In genomic region chr16:68656771-68657170, GRCh38 we compare ENCODE assay signal across 21 cellular contexts. TPM values are rescaled to one million over a fixed set of nuclear protein-coding genes. Genes with fewer than 3 reads are reported as not detected.
DNase-seq lines count a peak whose midpoint lies in the region; ATAC-seq and TF ChIP-seq lines count a peak whose summit lies in the region.
"Had no signal": no experiment of that assay in that cellular context is flagged by ENCODE, and none has a peak within 500 bp of the region (broad histone marks: within the 10 kb centered on the region; RNA-seq: fewer than 3 reads in every experiment).

No MANE protein-coding gene starts in this region.

- no peaks in the 10 kb centered on the region for H3K9me2 ChIP-seq in PC-3 (replicated peaks; ENCODE audit: low read length)

- H3K4me2 ChIP-seq in PC-3 (ENCODE audit: low read length) = no peak overlapping the region
- H3K4me2 ChIP-seq in mesendoderm (ENCODE audit: low read length) = no peak overlapping the region
- H3K4me2 ChIP-seq: A549, BLaER1 had no signal

- peaks cover 11% of the 10 kb centered on the region for H3F3A ChIP-seq in PC-3 (ENCODE audit: low read length, unreplicated experiment)

- TF ChIP-seq CTCF in PC-3 (conservative IDR thresholded peaks at IDR 0.05; ENCODE audit: low read depth, low read length) = no peak

- H3K36me3 ChIP-seq in PC-3 (ENCODE audit: low read depth, low read length) = no peaks in the 10 kb centered on the region; the same call in 1 of the 2 replicates
- no peaks in the 10 kb centered on the region for H3K36me3 ChIP-seq in ectodermal cell (ENCODE audit: control insufficient read depth, insufficient read depth, low read length)
- no peaks in the 10 kb centered on the region for H3K36me3 ChIP-seq in mesendoderm (ENCODE audit: control insufficient read depth, insufficient read depth, low read length)
- H3K36me3 ChIP-seq: BLaER1, HAP-1 had no signal

- H3K18ac ChIP-seq in mesendoderm (ENCODE audit: low read length) = no peak overlapping the region

- peak overlapping the region; percentile 80 for H3K23ac ChIP-seq in mesendoderm (ENCODE audit: low read length)

- no peak for ATAC-seq in PC-3
- no peak for ATAC-seq in GM21360 (IDR thresholded peaks at IDR 0.05; ENCODE audit: unreplicated experiment)
- ATAC-seq in HG03108 (IDR thresholded peaks at IDR 0.05; ENCODE audit: unreplicated experiment) = no peak
- ATAC-seq in GM21825 (IDR thresholded peaks at IDR 0.05; ENCODE audit: unreplicated experiment) = no peak
- ATAC-seq: A549; CD8-positive, alpha-beta T cell; GM12878 had no signal

- H3K4me1 ChIP-seq in PC-3 (ENCODE audit: insufficient read depth, low read length) (peaks cover 45% of the 10 kb centered on the region), ectodermal cell (ENCODE audit: control insufficient read depth, insufficient read depth, low read length) (peaks cover 13% of the 10 kb centered on the region), mesendoderm (ENCODE audit: control insufficient read depth, low read depth, low read length) (no peaks in the 10 kb centered on the region)
- H3K4me1 ChIP-seq: BLaER1 had no signal

- CTCF ChIA-PET in PC-3 (lab: Charles Lee) = interaction anchor here (0.6 kb wide), 1 partner anchor 41 kb away, joined by 7 read pairs; no protein-coding TSS in a partner anchor

- H4K20me1 ChIP-seq in PC-3 (ENCODE audit: low read length) = no peaks in the 10 kb centered on the region
- H4K20me1 ChIP-seq: BLaER1 had no signal

- POLR2A ChIA-PET in PC-3 (lab: Charles Lee; ENCODE audit: unreplicated experiment) = no interaction called here

- no peaks in the 10 kb centered on the region for H3K9me3 ChIP-seq in PC-3 (ENCODE audit: low read length)
- no peaks in the 10 kb centered on the region for H3K9me3 ChIP-seq in ectodermal cell (ENCODE audit: control insufficient read depth, low read length)
- H3K9me3 ChIP-seq: A549, BLaER1, HAP-1 had no signal

- no peak overlapping the region for H2BK5ac ChIP-seq in mesendoderm (ENCODE audit: low read length)

- no peak overlapping the region for H3K4me3 ChIP-seq in PC-3 (ENCODE audit: low read length)
- H3K4me3 ChIP-seq in ectodermal cell (ENCODE audit: insufficient read depth, low read depth, low read length) = no peak overlapping the region
- no peak overlapping the region for H3K4me3 ChIP-seq in mesendoderm (ENCODE audit: low read length)
- H3K4me3 ChIP-seq: A549, BLaER1, GM12878, HAP-1 had no signal

- no peak overlapping the region for H2AFZ ChIP-seq in PC-3 (ENCODE audit: low read length)

- no peak overlapping the region for H3K4ac ChIP-seq in mesendoderm (ENCODE audit: low read depth, low read length)

- no peak overlapping the region for H4K8ac ChIP-seq in mesendoderm (ENCODE audit: low read depth, low read length)

- H3K79me2 ChIP-seq in PC-3 (ENCODE audit: low read length) = peaks cover 64% of the 10 kb centered on the region
- H3K79me2 ChIP-seq in mesendoderm (ENCODE audit: control insufficient read depth, insufficient read depth, low read length) = peaks cover 15% of the 10 kb centered on the region

- no peak overlapping the region for H2BK15ac ChIP-seq in mesendoderm (replicated peaks; ENCODE audit: low read depth)

- H2BK120ac ChIP-seq in mesendoderm (ENCODE audit: low read depth, low read length) = no peak overlapping the region

- H4K5ac ChIP-seq in mesendoderm (ENCODE audit: low read length) = no peak overlapping the region

- H3K56ac ChIP-seq in mesendoderm (ENCODE audit: low read length) = no peak overlapping the region

- intact Hi-C loops in PC-3 (cut with micrococcal nuclease) = no loop called here

- 20 to 27% methylated on average over 2 of the region's 2 CpGs for WGBS in ectodermal cell, 2 experiments
- no CpG with 5 or more reads among the region's 2 CpGs for WGBS in mesendoderm (ENCODE audit: extremely low coverage, insufficient coverage, low lambda C conversion rate)

- H3K27ac ChIP-seq in PC-3 (ENCODE audit: low read length) (peak overlapping the region; percentile 20; the same call in 1 of the 2 replicates), ectodermal cell (ENCODE audit: insufficient read depth, low read depth, low read length, poor library complexity, severe bottlenecking) (peak overlapping the region; percentile 16), mesendoderm (ENCODE audit: low read depth, low read length) (no peak overlapping the region)
- H3K27ac ChIP-seq: A549, BLaER1 had no signal

- H3K79me1 ChIP-seq in mesendoderm (ENCODE audit: low read length) = peaks cover 8% of the 10 kb centered on the region

- H3K9ac ChIP-seq in PC-3 (ENCODE audit: low read length) (no peak overlapping the region), mesendoderm (ENCODE audit: low read length) (no peak overlapping the region)
- H3K9ac ChIP-seq: BLaER1 had no signal

- DNase-seq in ELF-1 (ENCODE audit: low read depth, low spot score) (peak; percentile 93), PC-3 (no peak), mesendoderm (peak; percentile 61), superior temporal gyrus (ENCODE audit: extremely low spot score) (no peak)
- DNase-seq: Calu3; CD8-positive, alpha-beta T cell; NCI-H1105; NCI-H1694; NCI-H2081 treated with DMSO at 0.1 percent for 48 hours; NCI-H510A; NCI-H748 treated with DMSO at 0.1 percent for 48 hours; NK-92 treated with Interleukin-12 subunit alpha and Interleukin-12 subunit beta, amount 100 ng/mL, for 24 hours had no signal

- no peak overlapping the region for H2AK5ac ChIP-seq in mesendoderm (ENCODE audit: low read length)

- no peaks in the 10 kb centered on the region for H3K27me3 ChIP-seq in PC-3 (ENCODE audit: low read length)
- H3K27me3 ChIP-seq in ectodermal cell (ENCODE audit: control insufficient read depth, insufficient read depth, low read length, poor library complexity, severe bottlenecking) = no peaks in the 10 kb centered on the region
- no peaks in the 10 kb centered on the region for H3K27me3 ChIP-seq in mesendoderm (ENCODE audit: insufficient read depth, low read length, poor library complexity)
- H3K27me3 ChIP-seq: BLaER1 had no signal

- BruUV-seq in PC-3 (replicated peaks; lab: Mats Ljungman, UMichigan) = no TSS peak

RNA-seq across cellular contexts. Expression of gene CDH3, which starts 11.7 kb away (rescaled TPM):
- total RNA-seq in PC-3 (2014; rRNA removed) = 102 and 109 TPM in 2 replicates
- 4.4 TPM for polyA plus RNA-seq in ectodermal cell (2013, experiment 1 of 4)
- polyA plus RNA-seq in ectodermal cell (2013, experiment 2 of 4) = 4.5 TPM
- polyA plus RNA-seq in ectodermal cell (2013, experiment 3 of 4) = 5.9 TPM
- polyA plus RNA-seq in ectodermal cell (2013, experiment 4 of 4) = 5.0 TPM
- 130 TPM for polyA plus RNA-seq in mesendoderm (2013, experiment 1 of 2)
- polyA plus RNA-seq in mesendoderm (2013, experiment 2 of 2) = 121 TPM
- total RNA-seq: LHCN-M2 had no signal

Comparison
In these comparisons a context has a peak if more than half of its experiments do, and no peak if none do; other contexts are left out.
1. DNase-seq: peak in ELF-1 (single experiment) and mesendoderm (single experiment); none in PC-3 (single experiment) and superior temporal gyrus (single experiment).